9 cellular contexts compared by ENCODE assay signal in genomic region chr10:11875499-11876281, GRCh38. TPM values are rescaled to one million over a fixed set of nuclear protein-coding genes. Genes with fewer than 3 reads are reported as not detected.
DNase-seq lines count a peak whose midpoint lies in the region; ATAC-seq and TF ChIP-seq lines count a peak whose summit lies in the region.
"Had no signal": no experiment of that assay in that cellular context is flagged by ENCODE, and none has a peak within 500 bp of the region (broad histone marks: within the 10 kb centered on the region; RNA-seq: fewer than 3 reads in every experiment).

No MANE protein-coding gene starts in this region.

- H3K9ac ChIP-seq in mucosa of stomach (ENCODE audit: low read length) = peak overlapping the region; percentile 41

- peaks cover 13 to 26% (median 19%) of the 10 kb centered on the region in 3 donors for H3K4me1 Mint-ChIP-seq in T-cell
- peaks cover 14% of the 10 kb centered on the region for H3K4me1 Mint-ChIP-seq in activated CD4-positive, alpha-beta T cell treated with anti-CD3 and anti-CD28 coated beads, Interleukin-2, amount 10 ng/mL, durations not matched to agents 24 days and 14 days

- H3K27ac Mint-ChIP-seq in T-cell = no peak overlapping the region
- no peak overlapping the region for H3K27ac Mint-ChIP-seq in activated CD4-positive, alpha-beta T cell treated with anti-CD3 and anti-CD28 coated beads, Interleukin-2, amount 10 ng/mL, durations not matched to agents 24 days and 14 days

- H3K36me3 Mint-ChIP-seq in T-cell = no peaks in the 10 kb centered on the region
- H3K36me3 Mint-ChIP-seq in activated CD4-positive, alpha-beta T cell treated with anti-CD3 and anti-CD28 coated beads, Interleukin-2, amount 10 ng/mL, durations not matched to agents 24 days and 14 days (ENCODE audit: low read depth) = no peaks in the 10 kb centered on the region

- in situ Hi-C loops in ACHN (cut with HindIII; ENCODE audit: low pct_ligation_motif_present, low pct_unique_long_range_greater_than_20kb, low sequenced_read_pairs) = no loop called here

- H3K27me3 Mint-ChIP-seq in T-cell = peaks cover 0 to 4% of the 10 kb centered on the region in 2 donors
- peaks cover 36% of the 10 kb centered on the region for H3K27me3 Mint-ChIP-seq in activated CD4-positive, alpha-beta T cell treated with anti-CD3 and anti-CD28 coated beads, Interleukin-2, amount 10 ng/mL, durations not matched to agents 24 days and 14 days

- no peak for TF ChIP-seq CTCF in epithelial cell of proximal tubule (conservative IDR thresholded peaks at IDR 0.05; ENCODE audit: low read depth, low read length)

- DNase-seq in ACHN (peak; percentile 93), NCI-H226 (peak; percentile 96), epithelial cell of proximal tubule (ENCODE audit: low read depth) (peak; percentile 88), T-cell (no peak), NCI-H187 (lab: John Stamatoyannopoulos, UW) (no peak)
- no peak for DNase-seq in activated CD4-positive, alpha-beta T cell treated with anti-CD3 and anti-CD28 coated beads, Interleukin-2, amount 10 ng/mL, durations not matched to agents 24 days and 14 days
- DNase-seq: NCI-H1694 had no signal

- intact Hi-C loops in activated CD4-positive, alpha-beta T cell treated with anti-CD3 and anti-CD28 coated beads, Interleukin-2, amount 10 ng/mL, durations not matched to agents 24 days and 14 days (cut with micrococcal nuclease) = no loop called here

- H3K27me3 ChIP-seq in mucosa of stomach (ENCODE audit: control insufficient read depth, insufficient read depth, low read length) = no peaks in the 10 kb centered on the region

- no peaks in the 10 kb centered on the region for H3K9me3 ChIP-seq in mucosa of stomach (ENCODE audit: control insufficient read depth, low read length)

- ATAC-seq in T-cell (replicated peaks in 1 of 4) = no peak
- no peak for ATAC-seq in HG02981 (IDR thresholded peaks at IDR 0.05; ENCODE audit: unreplicated experiment)

- POLR2A ChIA-PET in T-cell (lab: Charles Lee) = no interaction called here

- no peaks in the 10 kb centered on the region for H3K9me3 Mint-ChIP-seq in T-cell
- H3K9me3 Mint-ChIP-seq in activated CD4-positive, alpha-beta T cell treated with anti-CD3 and anti-CD28 coated beads, Interleukin-2, amount 10 ng/mL, durations not matched to agents 24 days and 14 days = no peaks in the 10 kb centered on the region

- H3K4me3 ChIP-seq in epithelial cell of proximal tubule (ENCODE audit: low read depth, low read length) = no peak overlapping the region
- H3K4me3 ChIP-seq in mucosa of stomach (ENCODE audit: low read length) = no peak overlapping the region

- H3K4me3 Mint-ChIP-seq in T-cell = peak overlapping the region in 1 of 3 donors; percentile 50
- H3K4me3 Mint-ChIP-seq in activated CD4-positive, alpha-beta T cell treated with anti-CD3 and anti-CD28 coated beads, Interleukin-2, amount 10 ng/mL, durations not matched to agents 24 days and 14 days = no peak overlapping the region

- CTCF ChIA-PET in T-cell (lab: Charles Lee) = interaction anchor here in 1 of 2 donors (0.6 kb wide), 1 partner anchor 1902 kb away, joined by 4 read pairs; no protein-coding TSS in a partner anchor

- H3K36me3 ChIP-seq in mucosa of stomach (ENCODE audit: control insufficient read depth, insufficient read depth, low read length) = no peaks in the 10 kb centered on the region

- H3K4me1 ChIP-seq in mucosa of stomach (ENCODE audit: control insufficient read depth, insufficient read depth, low read length) = peaks cover 32% of the 10 kb centered on the region

RNA-seq across cellular contexts. Expression of gene PROSER2, which starts 52.5 kb away (rescaled TPM):
- total RNA-seq in epithelial cell of proximal tubule (91.6 and 112 TPM in 2 replicates), T-cell (1 to 10 TPM; 1.7 to 4.8 (median 4.0) TPM)
- 0.24 and 0.37 TPM in 2 replicates for total RNA-seq in activated CD4-positive, alpha-beta T cell treated with anti-CD3 and anti-CD28 coated beads, Interleukin-2, amount 10 ng/mL, durations not matched to agents 24 days and 14 days

Comparison
In these comparisons a context has a peak if more than half of its experiments do, and no peak if none do; other contexts are left out.
1. DNase-seq: peak in ACHN (single experiment), NCI-H226 (single experiment) and epithelial cell of proximal tubule (single experiment); none in T-cell (0 of 34), activated CD4-positive, alpha-beta T cell treated with anti-CD3 and anti-CD28 coated beads, Interleukin-2, amount 10 ng/mL, durations not matched to agents 24 days and 14 days (single experiment) and NCI-H187 (0 of 2).
2. RNA of gene PROSER2, which starts 52.5 kb away (total RNA-seq): 91.6 to 112 TPM in epithelial cell of proximal tubule; 1.7 to 4.8 TPM in T-cell and 0.24 to 0.37 TPM in activated CD4-positive, alpha-beta T cell treated with anti-CD3 and anti-CD28 coated beads, Interleukin-2, amount 10 ng/mL, durations not matched to agents 24 days and 14 days; every median in the first group is over 10 times any median in the second.